ENCODE assay signal across 20 cellular contexts in the genomic region with DNA sequence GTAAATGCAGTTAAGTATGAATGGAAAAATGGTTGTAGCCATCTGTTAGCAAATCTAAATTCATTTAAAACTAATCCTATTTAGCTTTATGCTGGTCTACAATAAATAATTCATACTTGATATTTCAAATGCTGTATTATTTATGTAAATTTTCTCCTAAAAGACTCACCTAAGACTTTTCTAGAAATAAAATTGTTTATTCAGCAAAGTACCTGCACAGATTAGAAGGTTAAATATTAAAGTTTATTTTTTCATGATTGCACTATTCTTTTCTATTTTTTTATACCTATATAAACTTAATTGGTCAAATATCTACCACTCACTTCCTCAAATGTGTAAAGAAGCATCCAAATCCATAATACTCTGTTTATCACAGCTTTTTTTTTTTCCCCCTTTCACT. TPM values are rescaled to one million over a fixed set of nuclear protein-coding genes. Genes with fewer than 3 reads are reported as not detected.
A peak's percentile ranks its signal among the peaks of the same experiment; 100 is the strongest.
DNase-seq lines count a peak whose midpoint lies in the region; ATAC-seq, FAIRE-seq and TF ChIP-seq lines count a peak whose summit lies in the region.
"Had no signal": no experiment of that assay in that cellular context is flagged by ENCODE, and none has a peak within 500 bp of the region (broad histone marks: within the 10 kb centered on the region; RNA-seq: fewer than 3 reads in every experiment).

No MANE protein-coding gene starts in this region.

- DNase-seq in activated T-cell treated with anti-CD3 and anti-CD28 coated beads, Interleukin-2, amount 50 U/mL, for 72 hours = no peak
- no peak for DNase-seq in activated T-cell treated with anti-CD3 and anti-CD28 coated beads, Interleukin-2, amount 50 U/mL, for 48 hours
- DNase-seq in T-cell (no peak), mucosa of descending colon (no peak), RCC 7860 (ENCODE audit: low spot score) (no peak), NCI-H1092 treated with DMSO at 0.1 percent for 48 hours (lab: John Stamatoyannopoulos, UW) (no peak)
- DNase-seq in stimulated activated effector memory CD8-positive, alpha-beta T cell treated with anti-CD3 and anti-CD28 coated beads, Interleukin-12 subunit alpha, Interleukin-12 subunit beta, amount 100 ng/mL, for 72 hours (ENCODE audit: low spot score in 2 of 2) = no peak
- DNase-seq: ACHN; activated gamma-delta T cell; islet precursor cell; naive B cell; NCI-H1417 treated with DMSO at 0.1 percent for 48 hours; NCI-H69; SHP77; stimulated activated CD4-positive, alpha-beta T cell treated with anti-CD3 and anti-CD28 coated beads, Interleukin-1b, Interleukin-23, amount 100 ng/mL, for 48 hours; stimulated activated naive CD4-positive, alpha-beta T cell treated with Interleukin-2 at 50 U/mL for 16 hours; WERI-Rb-1 had no signal

- TF ChIP-seq CTCF in mucosa of descending colon (IDR thresholded peaks at IDR 0.05) = no peak

- peaks cover 2 to 8% of the 10 kb centered on the region in 2 donors for H3K36me3 Mint-ChIP-seq in activated T-cell treated with anti-CD3 and anti-CD28 coated beads, Interleukin-2, amount 50 U/mL, for 72 hours (ENCODE audit: insufficient read depth in 2 of 2)
- H3K36me3 Mint-ChIP-seq in T-cell = peaks cover 37% of the 10 kb centered on the region
- H3K36me3 Mint-ChIP-seq in stimulated activated effector memory CD8-positive, alpha-beta T cell treated with anti-CD3 and anti-CD28 coated beads, Interleukin-12 subunit alpha, Interleukin-12 subunit beta, amount 100 ng/mL, for 72 hours = peaks cover 93% of the 10 kb centered on the region

- no peak overlapping the region for H3K4me3 Mint-ChIP-seq in activated T-cell treated with anti-CD3 and anti-CD28 coated beads, Interleukin-2, amount 50 U/mL, for 72 hours
- H3K4me3 Mint-ChIP-seq in T-cell = peak overlapping the region in 1 of 3 donors; percentile 34
- H3K4me3 Mint-ChIP-seq in stimulated activated effector memory CD8-positive, alpha-beta T cell treated with anti-CD3 and anti-CD28 coated beads, Interleukin-12 subunit alpha, Interleukin-12 subunit beta, amount 100 ng/mL, for 72 hours = no peak overlapping the region
- H3K4me3 Mint-ChIP-seq: naive B cell had no signal

- FAIRE-seq in endometrium (lab: Jason Lieb, UNC) (peak; percentile 41), RCC 7860 (lab: Jason Lieb, UNC) (no peak)
- FAIRE-seq: urothelium cell line had no signal

- POLR2A ChIA-PET in T-cell (lab: Charles Lee) = interaction anchor here (0.6 to 0.9 kb wide), 8 partner anchors 8 to 136 kb away, joined by 3 to 10 read pairs (median 4); no protein-coding TSS in a partner anchor

- no peaks in the 10 kb centered on the region for H3K27me3 Mint-ChIP-seq in activated T-cell treated with anti-CD3 and anti-CD28 coated beads, Interleukin-2, amount 50 U/mL, for 72 hours (ENCODE audit: low read depth)
- H3K27me3 Mint-ChIP-seq in T-cell = no peaks in the 10 kb centered on the region
- H3K27me3 Mint-ChIP-seq: naive B cell had no signal

- H3K9me3 ChIP-seq in mucosa of descending colon = no peaks in the 10 kb centered on the region

- no peak overlapping the region for H3K4me3 ChIP-seq in mucosa of descending colon

- intact Hi-C loops in mucosa of descending colon (cut with DNase I, micrococcal nuclease) = no loop called here

- no peak for ATAC-seq in activated T-cell treated with anti-CD3 and anti-CD28 coated beads, Interleukin-2, amount 50 U/mL, for 72 hours (replicated peaks in 1 of 2)
- no peak for ATAC-seq in T-cell (replicated peaks in 1 of 4)
- no peak for ATAC-seq in stimulated activated effector memory CD8-positive, alpha-beta T cell treated with anti-CD3 and anti-CD28 coated beads, Interleukin-12 subunit alpha, Interleukin-12 subunit beta, amount 100 ng/mL, for 72 hours
- ATAC-seq in mucosa of descending colon = no peak

- H3K36me3 ChIP-seq in mucosa of descending colon (ENCODE audit: low read depth) = no peaks in the 10 kb centered on the region
- H3K36me3 ChIP-seq: WERI-Rb-1 had no signal

- H3K4me1 ChIP-seq in mucosa of descending colon (ENCODE audit: low read depth) = peaks cover 10% of the 10 kb centered on the region
- H3K4me1 ChIP-seq: parathyroid adenoma had no signal

- no peaks in the 10 kb centered on the region for H3K9me3 Mint-ChIP-seq in activated T-cell treated with anti-CD3 and anti-CD28 coated beads, Interleukin-2, amount 50 U/mL, for 72 hours
- no peaks in the 10 kb centered on the region for H3K9me3 Mint-ChIP-seq in T-cell
- H3K9me3 Mint-ChIP-seq in stimulated activated effector memory CD8-positive, alpha-beta T cell treated with anti-CD3 and anti-CD28 coated beads, Interleukin-12 subunit alpha, Interleukin-12 subunit beta, amount 100 ng/mL, for 72 hours = no peaks in the 10 kb centered on the region
- H3K9me3 Mint-ChIP-seq: naive B cell had no signal

- H3K27ac Mint-ChIP-seq in activated T-cell treated with anti-CD3 and anti-CD28 coated beads, Interleukin-2, amount 50 U/mL, for 72 hours = peak overlapping the region; percentile 82
- H3K27ac Mint-ChIP-seq in T-cell = peak overlapping the region; percentile 38 to 73
- H3K27ac Mint-ChIP-seq in stimulated activated effector memory CD8-positive, alpha-beta T cell treated with anti-CD3 and anti-CD28 coated beads, Interleukin-12 subunit alpha, Interleukin-12 subunit beta, amount 100 ng/mL, for 72 hours = peak overlapping the region; percentile 85

- peaks cover 83% of the 10 kb centered on the region for H3K4me1 Mint-ChIP-seq in activated T-cell treated with anti-CD3 and anti-CD28 coated beads, Interleukin-2, amount 50 U/mL, for 72 hours (ENCODE audit: low read depth)
- peaks cover 76 to 83% (median 77%) of the 10 kb centered on the region in 3 donors for H3K4me1 Mint-ChIP-seq in T-cell
- H3K4me1 Mint-ChIP-seq in stimulated activated effector memory CD8-positive, alpha-beta T cell treated with anti-CD3 and anti-CD28 coated beads, Interleukin-12 subunit alpha, Interleukin-12 subunit beta, amount 100 ng/mL, for 72 hours = peaks cover 48% of the 10 kb centered on the region

- CTCF ChIA-PET in T-cell (lab: Charles Lee) = interaction anchor here (0.9 to 1.1 kb wide), 2 partner anchors 9 to 10 kb away, joined by 3 read pairs; no protein-coding TSS in a partner anchor

RNA-seq across cellular contexts. Expression of a gene that starts 45.2 kb away (rescaled TPM):
- 100 to 1,000 TPM; 299 to 323 TPM for total RNA-seq in activated T-cell treated with anti-CD3 and anti-CD28 coated beads, Interleukin-2, amount 50 U/mL, for 72 hours
- total RNA-seq in T-cell (100 to 1,000 TPM; 408 to 705 (median 423) TPM), mucosa of descending colon (100 to 1,000 TPM; 184 to 381 (median 215) TPM)
